Comparison of ENCODE assay signal across 15 cellular contexts in the genomic region with DNA sequence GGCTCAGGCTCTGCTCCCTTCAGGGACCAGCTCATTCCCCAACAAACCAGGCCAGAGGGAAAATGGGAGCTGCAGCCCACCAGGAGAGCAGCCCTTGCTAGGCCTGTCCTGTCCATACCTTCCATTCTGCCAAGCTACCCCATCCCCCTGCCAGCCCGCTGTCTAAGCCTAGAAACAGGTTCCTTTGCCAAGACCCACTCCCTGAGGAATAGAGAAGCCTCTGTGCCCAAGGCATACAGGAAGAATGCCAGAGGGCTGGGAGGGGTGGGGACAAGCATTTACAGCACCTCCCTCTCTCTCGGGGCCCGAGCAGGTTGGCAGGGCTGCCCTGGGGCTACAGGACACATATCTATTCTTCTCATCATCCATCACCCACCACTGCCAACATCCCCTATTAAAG.
"Had no signal": no experiment of that assay in that cellular context is flagged by ENCODE, and none has a peak within 500 bp of the region (broad histone marks: within the 10 kb centered on the region; RNA-seq: fewer than 3 reads in every experiment).

No MANE protein-coding gene starts in this region.

- H3K27me3 ChIP-seq: tibial artery, vagina had no signal

- H3K4me1 ChIP-seq: vagina had no signal

- H3K4me3 ChIP-seq: tibial artery, vagina had no signal

- H3K36me3 ChIP-seq: tibial artery, vagina, WERI-Rb-1 had no signal

- ATAC-seq: activated CD8-positive, alpha-beta T cell treated with anti-CD3 and anti-CD28 coated beads, Interleukin-2, amount 10 ng/mL, durations not matched to agents 7 days and 5 days; activated naive CD8-positive, alpha-beta T cell treated with anti-CD3 and anti-CD28 coated beads, Interleukin-2, amount 50 U/mL, for 24 hours; esophagus mucosa; left lobe of liver; natural killer cell treated with Interleukin-12 subunit alpha and Interleukin-12 subunit beta and Interleukin-15 and Interleukin-18, amount 100 ng/mL, for 72 hours had no signal

- H3K27ac ChIP-seq: tibial artery, vagina, WERI-Rb-1 had no signal

- DNase-seq: activated CD4-positive, alpha-beta T cell treated with anti-CD3 and anti-CD28 coated beads for 48 hours; activated CD8-positive, alpha-beta memory T cell treated with anti-CD3 and anti-CD28 coated beads, Interleukin-2, amount 50 U/mL, for 48 hours; activated CD8-positive, alpha-beta T cell treated with anti-CD3 and anti-CD28 coated beads, Interleukin-2, amount 10 ng/mL, durations not matched to agents 7 days and 5 days; activated naive CD4-positive, alpha-beta T cell treated with Interleukin-2 at 50 U/mL for 16 hours; activated naive CD8-positive, alpha-beta T cell treated with anti-CD3 and anti-CD28 coated beads, Interleukin-2, amount 50 U/mL, for 24 hours; glutamatergic neuron; mammary epithelial cell; stimulated activated CD4-positive, alpha-beta T cell treated with anti-CD3 and anti-CD28 coated beads, Interleukin-4, amount 100 ng/mL, for 24 hours; T-helper 9 cell; WERI-Rb-1 had no signal

- H3K9me3 ChIP-seq: tibial artery, vagina had no signal
